In the genomic region with DNA sequence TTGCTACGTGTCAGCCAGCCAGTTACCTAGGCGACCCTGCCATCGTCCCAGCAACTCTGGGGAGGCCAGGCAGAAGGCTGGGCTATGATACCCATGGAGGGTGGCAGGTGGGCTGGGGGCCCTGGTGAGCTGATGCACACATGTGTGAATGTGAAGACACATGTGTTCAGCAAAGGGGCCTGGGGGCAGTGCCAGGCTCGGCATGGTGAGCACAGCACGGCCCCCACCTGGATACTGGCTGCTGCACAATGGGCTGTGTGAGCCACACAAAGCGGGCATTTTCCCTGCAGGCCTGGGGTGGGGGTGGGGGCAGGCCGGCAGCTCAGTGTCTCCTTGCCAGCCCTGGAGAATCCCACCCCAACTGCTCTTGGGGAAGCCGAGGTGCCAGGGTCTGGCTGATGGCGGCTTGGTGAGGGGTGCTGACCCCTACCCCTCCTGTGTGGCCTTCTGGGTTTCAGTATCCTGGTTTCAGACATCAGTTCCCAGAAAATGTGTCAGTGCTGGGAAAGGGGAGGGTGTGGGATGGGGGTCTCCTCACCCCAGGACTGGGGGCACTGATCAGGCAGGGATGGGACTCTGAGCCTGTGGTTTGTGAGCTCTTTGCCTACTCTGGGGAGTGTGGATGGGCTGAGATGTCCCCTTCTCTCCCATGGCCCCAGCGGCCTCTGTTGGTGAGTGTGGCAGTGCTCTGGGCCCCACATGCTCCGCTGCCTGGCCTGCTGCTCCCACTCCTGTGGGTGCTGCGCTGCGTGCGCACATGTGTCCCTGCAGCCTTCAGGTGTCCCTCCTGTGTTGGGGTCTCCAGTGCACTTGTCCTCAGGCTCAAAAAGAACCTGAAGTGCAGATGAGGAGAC, we compare ENCODE assay signal across 25 cellular contexts. TPM values are rescaled to one million over a fixed set of nuclear protein-coding genes. Genes with fewer than 3 reads are reported as not detected.
DNase-seq lines count a peak whose midpoint lies in the region; ATAC-seq and TF ChIP-seq lines count a peak whose summit lies in the region.
"Had no signal": no experiment of that assay in that cellular context is flagged by ENCODE, and none has a peak within 500 bp of the region (broad histone marks: within the 10 kb centered on the region; RNA-seq: fewer than 3 reads in every experiment).

No MANE protein-coding gene starts in this region.

- H3K4me3 ChIP-seq in right atrium auricular region (no peak overlapping the region), endodermal cell (ENCODE audit: low read length) (no peak overlapping the region)
- H3K4me3 ChIP-seq: adrenal gland, GM23338, prostate gland, suprapubic skin had no signal

- H3K27me3 Mint-ChIP-seq in endodermal cell (ENCODE audit: insufficient read depth) (no peaks in the 10 kb centered on the region), nephron progenitor cell (ENCODE audit: low read depth, poor library complexity) (peaks cover 3% of the 10 kb centered on the region)
- H3K27me3 Mint-ChIP-seq: CD8-positive, alpha-beta memory T cell; natural killer cell treated with Interleukin-12 subunit alpha and Interleukin-12 subunit beta and Interleukin-15 and Interleukin-18, amount 100 ng/mL, for 72 hours had no signal

- ATAC-seq in Right ventricle myocardium inferior (no peak), foreskin keratinocyte (no peak)
- ATAC-seq: activated T-cell treated with anti-CD3 and anti-CD28 coated beads, Interleukin-2, amount 50 U/mL, for 72 hours; left ventricle myocardium superior; natural killer cell treated with Interleukin-12 subunit alpha and Interleukin-12 subunit beta and Interleukin-15 and Interleukin-18, amount 100 ng/mL, for 72 hours had no signal

- H3K4me3 Mint-ChIP-seq in endodermal cell (no peak overlapping the region), nephron progenitor cell (no peak overlapping the region)
- H3K4me3 Mint-ChIP-seq: activated CD4-positive, alpha-beta T cell treated with anti-CD3 and anti-CD28 coated beads, Interleukin-2, amount 10 ng/mL, durations not matched to agents 24 days and 14 days; activated T-cell treated with anti-CD3 and anti-CD28 coated beads, Interleukin-2, amount 50 U/mL, for 72 hours; CD8-positive, alpha-beta memory T cell; dendritic cell treated with granulocyte-macrophage colony-stimulating factor and Interleukin-4, amounts not matched to agents 40 ng/mL and 50 ng/mL, for 4 days; GM23338; natural killer cell treated with Interleukin-12 subunit alpha and Interleukin-12 subunit beta and Interleukin-15 and Interleukin-18, amount 100 ng/mL, for 72 hours; T-helper 2 cell treated with Interferon-gamma antibody and Interleukin-4, amounts not matched to agents 5 μg/mL and 100 μg/mL, for 36 hours had no signal

- H3K36me3 Mint-ChIP-seq in endodermal cell (ENCODE audit: low read depth) = peaks cover 13% of the 10 kb centered on the region
- H3K36me3 Mint-ChIP-seq in nephron progenitor cell (ENCODE audit: low read depth) = peaks cover 6% of the 10 kb centered on the region
- H3K36me3 Mint-ChIP-seq: natural killer cell treated with Interleukin-12 subunit alpha and Interleukin-12 subunit beta and Interleukin-15 and Interleukin-18, amount 100 ng/mL, for 72 hours had no signal

- H3K27ac ChIP-seq in right atrium auricular region (no peak overlapping the region), endodermal cell (ENCODE audit: low read depth, low read length) (peak overlapping the region; percentile 76), temporal lobe (ENCODE audit: low read depth, low read length) (peak overlapping the region; percentile 100), foreskin keratinocyte (no peak overlapping the region)
- H3K27ac ChIP-seq: adrenal gland, prostate gland, suprapubic skin, VCaP had no signal

- WGBS in endodermal cell (ENCODE audit: insufficient coverage in 1 of 2, insufficient read length in 1 of 2), 2 experiments = 92 to 93% methylated on average over 3 to 14 of the region's 14 CpGs

- TF ChIP-seq CTCF in right atrium auricular region (IDR thresholded peaks at IDR 0.05) (no peak), endodermal cell (conservative IDR thresholded peaks at IDR 0.05) (no peak), nephron progenitor cell (IDR thresholded peaks at IDR 0.05) (no peak), foreskin keratinocyte (conservative IDR thresholded peaks at IDR 0.05) (no peak)

- DNase-seq in Right ventricle myocardium inferior (ENCODE audit: missing footprints) (peak; percentile 44), right atrium auricular region (ENCODE audit: low spot score) (no peak), endodermal cell (no peak), nephron progenitor cell (no peak), foreskin keratinocyte (no peak)
- no peak for DNase-seq in stimulated activated CD8-positive, alpha-beta memory T cell treated with anti-CD3 and anti-CD28 coated beads, Interleukin-4, amount 100 ng/mL, for 48 hours
- no peak for DNase-seq in stimulated activated naive CD4-positive, alpha-beta T cell treated with Interleukin-2 at 50 U/mL for 16 hours (lab: John Stamatoyannopoulos, UW)
- DNase-seq: activated CD4-positive, alpha-beta T cell treated with anti-CD3 and anti-CD28 coated beads, Interleukin-2, amount 10 ng/mL, durations not matched to agents 24 days and 14 days; activated naive CD4-positive, alpha-beta T cell treated with Interleukin-2 at 50 U/mL for 16 hours; activated T-cell treated with anti-CD3 and anti-CD28 coated beads, Interleukin-2, amount 50 U/mL, for 72 hours; AML-193; CD8-positive, alpha-beta memory T cell; left ventricle myocardium superior; NCI-H1048; NCI-H1694 treated with DMSO at 0.1 percent for 48 hours; SK-N-SH had no signal

- H3K27me3 ChIP-seq in right atrium auricular region (no peaks in the 10 kb centered on the region), endodermal cell (ENCODE audit: control insufficient read depth, insufficient read depth, low read length, poor library complexity, severe bottlenecking) (no peaks in the 10 kb centered on the region), foreskin keratinocyte (no peaks in the 10 kb centered on the region)
- H3K27me3 ChIP-seq: adrenal gland, suprapubic skin had no signal

- H3K9me3 Mint-ChIP-seq in endodermal cell (no peaks in the 10 kb centered on the region), nephron progenitor cell (no peaks in the 10 kb centered on the region)
- H3K9me3 Mint-ChIP-seq: activated CD4-positive, alpha-beta T cell treated with anti-CD3 and anti-CD28 coated beads, Interleukin-2, amount 10 ng/mL, durations not matched to agents 24 days and 14 days; activated T-cell treated with anti-CD3 and anti-CD28 coated beads, Interleukin-2, amount 50 U/mL, for 72 hours; CD8-positive, alpha-beta memory T cell; dendritic cell treated with granulocyte-macrophage colony-stimulating factor and Interleukin-4, amounts not matched to agents 40 ng/mL and 50 ng/mL, for 4 days; GM23338; natural killer cell treated with Interleukin-12 subunit alpha and Interleukin-12 subunit beta and Interleukin-15 and Interleukin-18, amount 100 ng/mL, for 72 hours; T-helper 2 cell treated with Interferon-gamma antibody and Interleukin-4, amounts not matched to agents 5 μg/mL and 100 μg/mL, for 36 hours had no signal

- no peak overlapping the region for H3K9ac ChIP-seq in endodermal cell (ENCODE audit: extremely low read depth, low read length, poor library complexity, severe bottlenecking)
- H3K9ac ChIP-seq: SK-N-SH had no signal

- intact Hi-C loops in Right ventricle myocardium inferior (cut with DNase I) = no loop called here

- peaks cover 0 to 12% of the 10 kb centered on the region in 2 donors for H3K4me1 ChIP-seq in right atrium auricular region
- H3K4me1 ChIP-seq in endodermal cell (ENCODE audit: control insufficient read depth, insufficient read depth, low read length) = peaks cover 5% of the 10 kb centered on the region
- peaks cover 6% of the 10 kb centered on the region for H3K4me1 ChIP-seq in foreskin keratinocyte
- H3K4me1 ChIP-seq: prostate gland had no signal

- H3K36me3 ChIP-seq in right atrium auricular region = peaks cover 10% of the 10 kb centered on the region
- peaks cover 22% of the 10 kb centered on the region for H3K36me3 ChIP-seq in endodermal cell (ENCODE audit: control insufficient read depth, insufficient read depth, low read length)
- H3K36me3 ChIP-seq: prostate gland had no signal

- peaks cover 15% of the 10 kb centered on the region for H3K4me1 Mint-ChIP-seq in endodermal cell
- H3K4me1 Mint-ChIP-seq in nephron progenitor cell = peaks cover 61% of the 10 kb centered on the region

- H3K9me3 ChIP-seq in right atrium auricular region (no peaks in the 10 kb centered on the region), endodermal cell (ENCODE audit: control insufficient read depth, low read length) (no peaks in the 10 kb centered on the region)
- H3K9me3 ChIP-seq: adrenal gland, prostate gland, SK-N-SH, suprapubic skin had no signal

- no peak overlapping the region for H3K27ac Mint-ChIP-seq in endodermal cell
- H3K27ac Mint-ChIP-seq in nephron progenitor cell = peak overlapping the region; percentile 22
- H3K27ac Mint-ChIP-seq: activated CD4-positive, alpha-beta T cell treated with anti-CD3 and anti-CD28 coated beads, Interleukin-2, amount 10 ng/mL, durations not matched to agents 24 days and 14 days; activated T-cell treated with anti-CD3 and anti-CD28 coated beads, Interleukin-2, amount 50 U/mL, for 72 hours; dendritic cell treated with granulocyte-macrophage colony-stimulating factor and Interleukin-4, amounts not matched to agents 40 ng/mL and 50 ng/mL, for 4 days; GM23338; natural killer cell treated with Interleukin-12 subunit alpha and Interleukin-12 subunit beta and Interleukin-15 and Interleukin-18, amount 100 ng/mL, for 72 hours; T-helper 2 cell treated with Interferon-gamma antibody and Interleukin-4, amounts not matched to agents 5 μg/mL and 100 μg/mL, for 36 hours had no signal

RNA-seq across cellular contexts. Expression of a gene that starts 5.1 kb away (rescaled TPM):
- total RNA-seq in Right ventricle myocardium inferior (8.4 TPM), right atrium auricular region (10 to 100 TPM; 12.6 to 16.7 TPM), endodermal cell (10 to 100 TPM; 66.3 to 69.3 TPM), temporal lobe (27.5 TPM), foreskin keratinocyte (32.8 and 33.6 TPM in 2 replicates)
- polyA plus RNA-seq in endodermal cell (2013, experiment 1 of 2) = 106 TPM
- 99.6 TPM for polyA plus RNA-seq in endodermal cell (2013, experiment 2 of 2)
- 16.7 and 17.8 TPM in 2 replicates for polyA plus RNA-seq in foreskin keratinocyte

RNA-seq across cellular contexts. Expression of a gene that starts 28.0 kb away (rescaled TPM):
- total RNA-seq in Right ventricle myocardium inferior (299 TPM), right atrium auricular region (100 to 1,000 TPM; 232 to 306 TPM), endodermal cell (100 to 1,000 TPM; 299 to 335 TPM), temporal lobe (38.1 TPM), foreskin keratinocyte (494 and 606 TPM in 2 replicates)
- polyA plus RNA-seq in endodermal cell (2013, experiment 1 of 2) = 143 TPM
- 127 TPM for polyA plus RNA-seq in endodermal cell (2013, experiment 2 of 2)
- 551 and 619 TPM in 2 replicates for polyA plus RNA-seq in foreskin keratinocyte

RNA-seq across cellular contexts. Expression of a gene that starts 29.9 kb away (rescaled TPM):
- 31.3 TPM for total RNA-seq in Right ventricle myocardium inferior
- 10 to 100 TPM; 14.1 to 20.2 TPM for total RNA-seq in right atrium auricular region
- total RNA-seq in endodermal cell = 10 to 100 TPM; 15.3 to 19.6 TPM
- 6.2 TPM for polyA plus RNA-seq in endodermal cell (2013, experiment 1 of 2)
- 6.0 TPM for polyA plus RNA-seq in endodermal cell (2013, experiment 2 of 2)
- total RNA-seq in temporal lobe = 22.4 TPM
- 14.7 and 14.9 TPM in 2 replicates for total RNA-seq in foreskin keratinocyte
- 11.0 and 12.8 TPM in 2 replicates for polyA plus RNA-seq in foreskin keratinocyte

RNA-seq across cellular contexts. Expression of a gene that starts 46.9 kb away (rescaled TPM):
- total RNA-seq in Right ventricle myocardium inferior (183 TPM), right atrium auricular region (100 to 1,000 TPM; 177 to 193 TPM), endodermal cell (10 to 100 TPM; 64.1 to 80.9 TPM), temporal lobe (41.8 TPM), foreskin keratinocyte (79.7 and 87.7 TPM in 2 replicates)
- 51.6 TPM for polyA plus RNA-seq in endodermal cell (2013, experiment 1 of 2)
- polyA plus RNA-seq in endodermal cell (2013, experiment 2 of 2) = 48.6 TPM
- polyA plus RNA-seq in foreskin keratinocyte = 54.0 and 59.2 TPM in 2 replicates

Comparison
In these comparisons a context has a peak if more than half of its experiments do, and no peak if none do; other contexts are left out.
1. H3K27ac ChIP-seq: peak in endodermal cell (single experiment) and temporal lobe (single experiment); none in right atrium auricular region (0 of 2) and foreskin keratinocyte (single experiment).